In the genomic region with DNA sequence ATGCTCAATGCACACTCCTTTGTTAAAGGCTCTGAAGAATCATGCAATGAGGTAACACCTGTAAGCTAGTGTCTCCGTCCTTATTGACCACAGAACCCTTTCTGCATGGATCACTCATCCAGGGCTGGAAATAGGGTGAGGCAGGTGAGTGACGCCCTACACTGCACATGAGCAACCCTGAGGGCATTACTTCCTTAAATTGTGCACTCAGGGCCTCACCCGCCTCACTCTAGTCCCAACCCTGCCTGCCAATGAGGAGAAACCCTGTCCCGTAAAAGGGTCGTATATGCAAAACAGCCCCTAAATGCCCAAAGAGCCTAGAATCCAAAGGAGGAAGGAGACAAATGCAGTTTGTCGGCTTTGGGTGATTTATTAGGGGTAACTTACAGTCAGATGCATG, we compare ENCODE assay signal across 28 cellular contexts.
"Had no signal": no experiment of that assay in that cellular context is flagged by ENCODE, and none has a peak within 500 bp of the region (broad histone marks: within the 10 kb centered on the region; RNA-seq: fewer than 3 reads in every experiment).

No MANE protein-coding gene starts in this region.

- H3K9me3 Mint-ChIP-seq: activated B cell treated with CpG ODN at 0.5 μM for 24 hours; activated CD4-positive, alpha-beta memory T cell treated with anti-CD3 and anti-CD28 coated beads for 36 hours; activated CD4-positive, alpha-beta T cell treated with anti-CD3 and anti-CD28 coated beads, Interleukin-2, amount 10 ng/mL, durations not matched to agents 24 days and 14 days; activated naive CD4-positive, alpha-beta T cell treated with anti-CD3 and anti-CD28 coated beads, Interleukin-2, amount 10 ng/mL, durations not matched to agents 7 days and 5 days; activated naive CD4-positive, alpha-beta T cell treated with anti-CD3 and anti-CD28 coated beads, Interleukin-2, amount 50 U/mL, for 72 hours; activated naive CD8-positive, alpha-beta T cell treated with anti-CD3 and anti-CD28 coated beads, Interleukin-2, amount 10 ng/mL, durations not matched to agents 7 days and 5 days; central memory CD8-positive, alpha-beta T cell; dendritic cell treated with granulocyte-macrophage colony-stimulating factor and Interleukin-4, amounts not matched to agents 40 ng/mL and 50 ng/mL, for 4 days; T-helper 2 cell treated with Interferon-gamma antibody and Interleukin-4, amounts not matched to agents 5 μg/mL and 100 μg/mL, for 36 hours had no signal

- H3K27ac Mint-ChIP-seq: activated B cell treated with CpG ODN at 0.5 μM for 24 hours; activated CD4-positive, alpha-beta memory T cell treated with anti-CD3 and anti-CD28 coated beads for 36 hours; activated CD4-positive, alpha-beta T cell treated with anti-CD3 and anti-CD28 coated beads, Interleukin-2, amount 10 ng/mL, durations not matched to agents 24 days and 14 days; activated CD8-positive, alpha-beta memory T cell treated with anti-CD3 and anti-CD28 coated beads, Interleukin-2, amount 10 ng/mL, durations not matched to agents 7 days and 5 days; activated CD8-positive, alpha-beta T cell treated with anti-CD3 and anti-CD28 coated beads, Interleukin-2, amount 10 ng/mL, durations not matched to agents 7 days and 5 days; activated naive CD4-positive, alpha-beta T cell treated with anti-CD3 and anti-CD28 coated beads, Interleukin-2, amount 10 ng/mL, durations not matched to agents 7 days and 5 days; activated naive CD8-positive, alpha-beta T cell treated with anti-CD3 and anti-CD28 coated beads, Interleukin-2, amount 10 ng/mL, durations not matched to agents 7 days and 5 days; dendritic cell treated with granulocyte-macrophage colony-stimulating factor and Interleukin-4, amounts not matched to agents 40 ng/mL and 50 ng/mL, for 4 days; endodermal cell; T-helper 17 cell; T-helper 2 cell treated with Interferon-gamma antibody and Interleukin-4, amounts not matched to agents 5 μg/mL and 100 μg/mL, for 36 hours had no signal

- DNase-seq: activated B cell treated with CpG ODN at 0.5 μM for 24 hours; activated CD4-positive, alpha-beta memory T cell treated with anti-CD3 and anti-CD28 coated beads for 36 hours; activated CD4-positive, alpha-beta T cell treated with anti-CD3 and anti-CD28 coated beads, Interleukin-2, amount 10 ng/mL, durations not matched to agents 24 days and 14 days; activated CD8-positive, alpha-beta memory T cell treated with anti-CD3 and anti-CD28 coated beads, Interleukin-2, amount 10 ng/mL, durations not matched to agents 7 days and 5 days; activated CD8-positive, alpha-beta memory T cell treated with anti-CD3 and anti-CD28 coated beads, Interleukin-2, amount 50 U/mL, for 4 hours; activated CD8-positive, alpha-beta T cell treated with anti-CD3 and anti-CD28 coated beads, Interleukin-2, amount 10 ng/mL, durations not matched to agents 7 days and 5 days; activated gamma-delta T cell; activated naive CD4-positive, alpha-beta T cell; activated naive CD4-positive, alpha-beta T cell treated with anti-CD3 and anti-CD28 coated beads, Interleukin-2, amount 10 ng/mL, durations not matched to agents 7 days and 5 days; activated naive CD8-positive, alpha-beta T cell treated with anti-CD3 and anti-CD28 coated beads, Interleukin-2, amount 10 ng/mL, durations not matched to agents 7 days and 5 days; activated T-cell treated with anti-CD3 and anti-CD28 coated beads, Interleukin-2, amount 50 U/mL, for 1 hour; activated T-cell treated with anti-CD3 and anti-CD28 coated beads, Interleukin-2, amount 50 U/mL, for 48 hours; brain microvascular endothelial cell; dorsolateral prefrontal cortex; effector memory CD4-positive, alpha-beta T cell; endodermal cell; foreskin fibroblast; T-helper 1 cell; T-helper 17 cell; T1000; WERI-Rb-1 had no signal

- H3K4me3 ChIP-seq: coronary artery, dorsolateral prefrontal cortex had no signal

- H3K36me3 ChIP-seq: brain microvascular endothelial cell, WERI-Rb-1 had no signal

- ATAC-seq: activated CD4-positive, CD25-positive, alpha-beta regulatory T cell treated with anti-CD3 and anti-CD28 coated beads, Interleukin-2, amount 50 U/mL, for 24 hours; activated CD8-positive, alpha-beta memory T cell treated with anti-CD3 and anti-CD28 coated beads, Interleukin-2, amount 10 ng/mL, durations not matched to agents 7 days and 5 days; activated CD8-positive, alpha-beta T cell treated with anti-CD3 and anti-CD28 coated beads, Interleukin-2, amount 10 ng/mL, durations not matched to agents 7 days and 5 days; activated naive CD4-positive, alpha-beta T cell treated with anti-CD3 and anti-CD28 coated beads, Interleukin-2, amount 50 U/mL, for 72 hours; esophagus mucosa; T-helper 17 cell had no signal

- H3K4me1 Mint-ChIP-seq: activated CD8-positive, alpha-beta memory T cell treated with anti-CD3 and anti-CD28 coated beads, Interleukin-2, amount 10 ng/mL, durations not matched to agents 7 days and 5 days; activated naive CD4-positive, alpha-beta T cell treated with anti-CD3 and anti-CD28 coated beads, Interleukin-2, amount 10 ng/mL, durations not matched to agents 7 days and 5 days; activated naive CD8-positive, alpha-beta T cell treated with anti-CD3 and anti-CD28 coated beads, Interleukin-2, amount 10 ng/mL, durations not matched to agents 7 days and 5 days; central memory CD8-positive, alpha-beta T cell; endodermal cell had no signal

- H3K36me3 Mint-ChIP-seq: activated CD4-positive, alpha-beta memory T cell treated with anti-CD3 and anti-CD28 coated beads for 36 hours; activated CD8-positive, alpha-beta memory T cell treated with anti-CD3 and anti-CD28 coated beads, Interleukin-2, amount 10 ng/mL, durations not matched to agents 7 days and 5 days; activated naive CD4-positive, alpha-beta T cell treated with anti-CD3 and anti-CD28 coated beads, Interleukin-2, amount 10 ng/mL, durations not matched to agents 7 days and 5 days; activated naive CD8-positive, alpha-beta T cell treated with anti-CD3 and anti-CD28 coated beads, Interleukin-2, amount 10 ng/mL, durations not matched to agents 7 days and 5 days had no signal

- H3K4me3 Mint-ChIP-seq: activated B cell treated with CpG ODN at 0.5 μM for 24 hours; activated CD4-positive, alpha-beta memory T cell treated with anti-CD3 and anti-CD28 coated beads for 36 hours; activated CD4-positive, alpha-beta T cell treated with anti-CD3 and anti-CD28 coated beads, Interleukin-2, amount 10 ng/mL, durations not matched to agents 24 days and 14 days; activated CD8-positive, alpha-beta memory T cell treated with anti-CD3 and anti-CD28 coated beads, Interleukin-2, amount 10 ng/mL, durations not matched to agents 7 days and 5 days; activated CD8-positive, alpha-beta T cell treated with anti-CD3 and anti-CD28 coated beads, Interleukin-2, amount 10 ng/mL, durations not matched to agents 7 days and 5 days; activated naive CD4-positive, alpha-beta T cell treated with anti-CD3 and anti-CD28 coated beads, Interleukin-2, amount 10 ng/mL, durations not matched to agents 7 days and 5 days; activated naive CD8-positive, alpha-beta T cell treated with anti-CD3 and anti-CD28 coated beads, Interleukin-2, amount 10 ng/mL, durations not matched to agents 7 days and 5 days; central memory CD8-positive, alpha-beta T cell; dendritic cell treated with granulocyte-macrophage colony-stimulating factor and Interleukin-4, amounts not matched to agents 40 ng/mL and 50 ng/mL, for 4 days; endodermal cell; T-helper 17 cell; T-helper 2 cell treated with Interferon-gamma antibody and Interleukin-4, amounts not matched to agents 5 μg/mL and 100 μg/mL, for 36 hours had no signal

- H3K27me3 ChIP-seq: brain microvascular endothelial cell had no signal

- H3K27ac ChIP-seq: brain microvascular endothelial cell, coronary artery, dorsolateral prefrontal cortex, WERI-Rb-1 had no signal
